1 cellular context compared by ENCODE assay signal in genomic region chr17:45293413-45294211, GRCh38.
TF ChIP-seq lines count a peak whose summit lies in the region.

No MANE protein-coding gene starts in this region.

TF ChIP-seq in HepG2, 621 proteins besides CTCF, POLR2A, EP300 and RAD21 (continued from another document and continues in another):
- TF ChIP-seq ATF7 (IDR thresholded peaks at IDR 0.05), result no peak
- TF ChIP-seq ATF7 (CRISPR knock-in tag; IDR thresholded peaks at IDR 0.05), result peak; percentile 50; the same call in 1 of the 2 replicates
- TF ChIP-seq ZNF121 (CRISPR knock-in tag; IDR thresholded peaks at IDR 0.05), result no peak
- no peak for TF ChIP-seq HNRNPK (IDR thresholded peaks at IDR 0.05; ENCODE audit: low read depth, low read length, poor library complexity, severe bottlenecking)
- TF ChIP-seq, protein P1, sequence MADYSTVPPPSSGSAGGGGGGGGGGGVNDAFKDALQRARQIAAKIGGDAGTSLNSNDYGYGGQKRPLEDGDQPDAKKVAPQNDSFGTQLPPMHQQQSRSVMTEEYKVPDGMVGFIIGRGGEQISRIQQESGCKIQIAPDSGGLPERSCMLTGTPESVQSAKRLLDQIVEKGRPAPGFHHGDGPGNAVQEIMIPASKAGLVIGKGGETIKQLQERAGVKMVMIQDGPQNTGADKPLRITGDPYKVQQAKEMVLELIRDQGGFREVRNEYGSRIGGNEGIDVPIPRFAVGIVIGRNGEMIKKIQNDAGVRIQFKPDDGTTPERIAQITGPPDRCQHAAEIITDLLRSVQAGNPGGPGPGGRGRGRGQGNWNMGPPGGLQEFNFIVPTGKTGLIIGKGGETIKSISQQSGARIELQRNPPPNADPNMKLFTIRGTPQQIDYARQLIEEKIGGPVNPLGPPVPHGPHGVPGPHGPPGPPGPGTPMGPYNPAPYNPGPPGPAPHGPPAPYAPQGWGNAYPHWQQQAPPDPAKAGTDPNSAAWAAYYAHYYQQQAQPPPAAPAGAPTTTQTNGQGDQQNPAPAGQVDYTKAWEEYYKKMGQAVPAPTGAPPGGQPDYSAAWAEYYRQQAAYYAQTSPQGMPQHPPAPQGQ (CRISPR knock-in tag; IDR thresholded peaks at IDR 0.05; ENCODE audit: borderline replicate concordance), result no peak
- TF ChIP-seq, protein P2, sequence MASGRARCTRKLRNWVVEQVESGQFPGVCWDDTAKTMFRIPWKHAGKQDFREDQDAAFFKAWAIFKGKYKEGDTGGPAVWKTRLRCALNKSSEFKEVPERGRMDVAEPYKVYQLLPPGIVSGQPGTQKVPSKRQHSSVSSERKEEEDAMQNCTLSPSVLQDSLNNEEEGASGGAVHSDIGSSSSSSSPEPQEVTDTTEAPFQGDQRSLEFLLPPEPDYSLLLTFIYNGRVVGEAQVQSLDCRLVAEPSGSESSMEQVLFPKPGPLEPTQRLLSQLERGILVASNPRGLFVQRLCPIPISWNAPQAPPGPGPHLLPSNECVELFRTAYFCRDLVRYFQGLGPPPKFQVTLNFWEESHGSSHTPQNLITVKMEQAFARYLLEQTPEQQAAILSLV (CRISPR knock-in tag; IDR thresholded peaks at IDR 0.05; ENCODE audit: borderline replicate concordance), result 0 out of 2 replicates have a peak, but pooled peaks have one; percentile 27
- no peak for TF ChIP-seq ZNF446 (CRISPR knock-in tag; IDR thresholded peaks at IDR 0.05)
- TF ChIP-seq HMG20A (CRISPR knock-in tag; IDR thresholded peaks at IDR 0.05; ENCODE audit: borderline replicate concordance), result no peak
- no peak for TF ChIP-seq PCBP2 (optimal IDR thresholded peaks at IDR 0.05; ENCODE audit: low read depth, low read length, poor library complexity, severe bottlenecking)
- TF ChIP-seq ARNTL (CRISPR knock-in tag; IDR thresholded peaks at IDR 0.05), result no peak; the same call in 1 of the 2 replicates
- TF ChIP-seq ZMYM4 (CRISPR knock-in tag; IDR thresholded peaks at IDR 0.05), result peak; percentile 39; the same call in 1 of the 2 replicates
- TF ChIP-seq ELF4 (CRISPR knock-in tag; IDR thresholded peaks at IDR 0.05; ENCODE audit: borderline replicate concordance), result no peak
- TF ChIP-seq, protein P3, sequence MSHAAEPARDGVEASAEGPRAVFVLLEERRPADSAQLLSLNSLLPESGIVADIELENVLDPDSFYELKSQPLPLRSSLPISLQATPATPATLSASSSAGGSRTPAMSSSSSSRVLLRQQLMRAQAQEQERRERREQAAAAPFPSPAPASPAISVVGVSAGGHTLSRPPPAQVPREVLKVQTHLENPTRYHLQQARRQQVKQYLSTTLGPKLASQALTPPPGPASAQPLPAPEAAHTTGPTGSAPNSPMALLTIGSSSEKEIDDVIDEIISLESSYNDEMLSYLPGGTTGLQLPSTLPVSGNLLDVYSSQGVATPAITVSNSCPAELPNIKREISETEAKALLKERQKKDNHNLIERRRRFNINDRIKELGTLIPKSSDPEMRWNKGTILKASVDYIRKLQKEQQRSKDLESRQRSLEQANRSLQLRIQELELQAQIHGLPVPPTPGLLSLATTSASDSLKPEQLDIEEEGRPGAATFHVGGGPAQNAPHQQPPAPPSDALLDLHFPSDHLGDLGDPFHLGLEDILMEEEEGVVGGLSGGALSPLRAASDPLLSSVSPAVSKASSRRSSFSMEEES (CRISPR knock-in tag; IDR thresholded peaks at IDR 0.05), result no peak
- TF ChIP-seq THAP9 (CRISPR knock-in tag; IDR thresholded peaks at IDR 0.05; ENCODE audit: borderline replicate concordance), result no peak
- peak in 1 of 2 experiments; percentile 33; a peak in 1 of 4 replicates for TF ChIP-seq HMGXB4 (CRISPR knock-in tag; IDR thresholded peaks at IDR 0.05; ENCODE audit: borderline replicate concordance in 1 of 2, low read depth in 1 of 2)
- no peak for TF ChIP-seq TP53 (CRISPR knock-in tag; conservative IDR thresholded peaks at IDR 0.05)
- TF ChIP-seq LCORL (IDR thresholded peaks at IDR 0.05), result peak; percentile 61
- TF ChIP-seq LCORL (CRISPR knock-in tag; IDR thresholded peaks at IDR 0.05), result peak; percentile 67
- TF ChIP-seq SRF (IDR thresholded peaks at IDR 0.05; ENCODE audit: low read depth, low read length), result no peak
- TF ChIP-seq ZNF766 (CRISPR knock-in tag; IDR thresholded peaks at IDR 0.05; ENCODE audit: borderline replicate concordance), result no peak
- no peak for TF ChIP-seq ZNF354B (CRISPR knock-in tag; IDR thresholded peaks at IDR 0.05)
- TF ChIP-seq SIN3B (IDR thresholded peaks at IDR 0.05; ENCODE audit: low read length), result no peak
- TF ChIP-seq POLR2G (IDR thresholded peaks at IDR 0.05; ENCODE audit: low read depth, low read length), result no peak
- TF ChIP-seq, protein P4, sequence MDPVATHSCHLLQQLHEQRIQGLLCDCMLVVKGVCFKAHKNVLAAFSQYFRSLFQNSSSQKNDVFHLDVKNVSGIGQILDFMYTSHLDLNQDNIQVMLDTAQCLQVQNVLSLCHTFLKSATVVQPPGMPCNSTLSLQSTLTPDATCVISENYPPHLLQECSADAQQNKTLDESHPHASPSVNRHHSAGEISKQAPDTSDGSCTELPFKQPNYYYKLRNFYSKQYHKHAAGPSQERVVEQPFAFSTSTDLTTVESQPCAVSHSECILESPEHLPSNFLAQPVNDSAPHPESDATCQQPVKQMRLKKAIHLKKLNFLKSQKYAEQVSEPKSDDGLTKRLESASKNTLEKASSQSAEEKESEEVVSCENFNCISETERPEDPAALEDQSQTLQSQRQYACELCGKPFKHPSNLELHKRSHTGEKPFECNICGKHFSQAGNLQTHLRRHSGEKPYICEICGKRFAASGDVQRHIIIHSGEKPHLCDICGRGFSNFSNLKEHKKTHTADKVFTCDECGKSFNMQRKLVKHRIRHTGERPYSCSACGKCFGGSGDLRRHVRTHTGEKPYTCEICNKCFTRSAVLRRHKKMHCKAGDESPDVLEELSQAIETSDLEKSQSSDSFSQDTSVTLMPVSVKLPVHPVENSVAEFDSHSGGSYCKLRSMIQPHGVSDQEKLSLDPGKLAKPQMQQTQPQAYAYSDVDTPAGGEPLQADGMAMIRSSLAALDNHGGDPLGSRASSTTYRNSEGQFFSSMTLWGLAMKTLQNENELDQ (CRISPR knock-in tag; IDR thresholded peaks at IDR 0.05; ENCODE audit: borderline replicate concordance), result no peak
- TF ChIP-seq RNF2 (conservative IDR thresholded peaks at IDR 0.05; ENCODE audit: low read depth), result 0 out of 2 replicates have a peak, but pooled peaks have one; percentile 48
- no peak for TF ChIP-seq TARDBP (CRISPR knock-in tag; IDR thresholded peaks at IDR 0.05)
- TF ChIP-seq SRSF4 (IDR thresholded peaks at IDR 0.05; ENCODE audit: low read depth, low read length, poor library complexity, severe bottlenecking), result no peak
- 0 out of 2 replicates have a peak, but pooled peaks have one; percentile 25 for TF ChIP-seq BHLHE40 (IDR thresholded peaks at IDR 0.05; ENCODE audit: low read length)
- no peak; the same call in 1 of the 2 replicates for TF ChIP-seq ZMYM3 (CRISPR knock-in tag; IDR thresholded peaks at IDR 0.05)
- peak; percentile 76; the same call in 1 of the 2 replicates for TF ChIP-seq REPIN1 (CRISPR knock-in tag; IDR thresholded peaks at IDR 0.05; ENCODE audit: borderline replicate concordance, low read depth)
- TF ChIP-seq, protein P5, sequence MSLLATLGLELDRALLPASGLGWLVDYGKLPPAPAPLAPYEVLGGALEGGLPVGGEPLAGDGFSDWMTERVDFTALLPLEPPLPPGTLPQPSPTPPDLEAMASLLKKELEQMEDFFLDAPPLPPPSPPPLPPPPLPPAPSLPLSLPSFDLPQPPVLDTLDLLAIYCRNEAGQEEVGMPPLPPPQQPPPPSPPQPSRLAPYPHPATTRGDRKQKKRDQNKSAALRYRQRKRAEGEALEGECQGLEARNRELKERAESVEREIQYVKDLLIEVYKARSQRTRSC (CRISPR knock-in tag; IDR thresholded peaks at IDR 0.05; ENCODE audit: low read depth), result no peak
- TF ChIP-seq ZNF772 (CRISPR knock-in tag; IDR thresholded peaks at IDR 0.05), result no peak
- no peak for TF ChIP-seq PAX8 (CRISPR knock-in tag; IDR thresholded peaks at IDR 0.05; ENCODE audit: borderline replicate concordance)
- TF ChIP-seq, protein P6, sequence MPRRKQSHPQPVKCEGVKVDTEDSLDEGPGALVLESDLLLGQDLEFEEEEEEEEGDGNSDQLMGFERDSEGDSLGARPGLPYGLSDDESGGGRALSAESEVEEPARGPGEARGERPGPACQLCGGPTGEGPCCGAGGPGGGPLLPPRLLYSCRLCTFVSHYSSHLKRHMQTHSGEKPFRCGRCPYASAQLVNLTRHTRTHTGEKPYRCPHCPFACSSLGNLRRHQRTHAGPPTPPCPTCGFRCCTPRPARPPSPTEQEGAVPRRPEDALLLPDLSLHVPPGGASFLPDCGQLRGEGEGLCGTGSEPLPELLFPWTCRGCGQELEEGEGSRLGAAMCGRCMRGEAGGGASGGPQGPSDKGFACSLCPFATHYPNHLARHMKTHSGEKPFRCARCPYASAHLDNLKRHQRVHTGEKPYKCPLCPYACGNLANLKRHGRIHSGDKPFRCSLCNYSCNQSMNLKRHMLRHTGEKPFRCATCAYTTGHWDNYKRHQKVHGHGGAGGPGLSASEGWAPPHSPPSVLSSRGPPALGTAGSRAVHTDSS (CRISPR knock-in tag; conservative IDR thresholded peaks at IDR 0.05), result no peak
- TF ChIP-seq ZBTB7A (CRISPR knock-in tag; IDR thresholded peaks at IDR 0.05), result peak; percentile 75; the same call in 1 of the 2 replicates
- peak; percentile 39; the same call in 1 of the 2 replicates for TF ChIP-seq SAP130 (CRISPR knock-in tag; IDR thresholded peaks at IDR 0.05; ENCODE audit: low read depth)
- no peak; the same call in 1 of the 2 replicates for TF ChIP-seq THAP11 (CRISPR knock-in tag; IDR thresholded peaks at IDR 0.05)
- TF ChIP-seq GLI4 (CRISPR knock-in tag; IDR thresholded peaks at IDR 0.05; ENCODE audit: borderline replicate concordance), result no peak
- 0 out of 2 replicates have a peak, but pooled peaks have one; percentile 39 for TF ChIP-seq THAP7 (CRISPR knock-in tag; IDR thresholded peaks at IDR 0.05)
- 0 out of 2 replicates have a peak, but pooled peaks have one; percentile 16 for TF ChIP-seq IRF2 (CRISPR knock-in tag; IDR thresholded peaks at IDR 0.05)
- TF ChIP-seq ZNF724P (CRISPR knock-in tag; IDR thresholded peaks at IDR 0.05; ENCODE audit: borderline replicate concordance), result no peak
- TF ChIP-seq ZNF749 (CRISPR knock-in tag; IDR thresholded peaks at IDR 0.05; ENCODE audit: borderline replicate concordance), result no peak
- no peak for TF ChIP-seq ZNF558 (CRISPR knock-in tag; IDR thresholded peaks at IDR 0.05; ENCODE audit: borderline replicate concordance)
- no peak for TF ChIP-seq TEAD2 (CRISPR knock-in tag; IDR thresholded peaks at IDR 0.05)
- no peak for TF ChIP-seq SOX6 (IDR thresholded peaks at IDR 0.05)
- 0 out of 2 replicates have a peak, but pooled peaks have one; percentile 38 for TF ChIP-seq SOX6 (CRISPR knock-in tag; IDR thresholded peaks at IDR 0.05)
- TF ChIP-seq ZFP62 (CRISPR knock-in tag; IDR thresholded peaks at IDR 0.05), result no peak
- no peak for TF ChIP-seq ZNF383 (CRISPR knock-in tag; IDR thresholded peaks at IDR 0.05; ENCODE audit: borderline replicate concordance)
- no peak for TF ChIP-seq ZNF337 (CRISPR knock-in tag; IDR thresholded peaks at IDR 0.05; ENCODE audit: borderline replicate concordance, low read depth)
- TF ChIP-seq TRIM22 (IDR thresholded peaks at IDR 0.05), result no peak
- TF ChIP-seq ZNF629 (CRISPR knock-in tag; conservative IDR thresholded peaks at IDR 0.05), result no peak
- TF ChIP-seq MEIS2 (CRISPR knock-in tag; IDR thresholded peaks at IDR 0.05), result no peak
- no peak for TF ChIP-seq ATRX (CRISPR knock-in tag; IDR thresholded peaks at IDR 0.05; ENCODE audit: borderline replicate concordance)
